ENCODE assay signal across 14 cellular contexts in the genomic region with DNA sequence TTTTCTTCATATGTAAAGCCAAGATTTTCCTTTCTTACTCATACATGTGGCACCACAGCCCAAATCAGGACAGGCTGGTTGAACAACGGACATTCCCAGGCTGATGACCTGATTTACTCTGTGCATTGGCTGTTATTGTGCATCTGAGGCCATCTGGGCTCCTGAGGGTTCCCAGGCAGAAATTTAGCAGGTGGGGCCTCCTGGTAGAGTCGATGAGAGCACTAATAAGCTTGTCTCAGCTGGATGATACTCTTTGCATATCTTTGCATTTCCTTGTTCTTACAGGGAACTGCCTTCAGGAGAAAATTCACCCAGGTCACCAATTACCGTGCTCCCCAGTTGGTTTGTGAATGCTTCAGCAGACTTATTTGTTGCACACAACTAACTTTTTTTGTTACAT.
DNase-seq lines count a peak whose midpoint lies in the region; ATAC-seq and TF ChIP-seq lines count a peak whose summit lies in the region.
"Had no signal": no experiment of that assay in that cellular context is flagged by ENCODE, and none has a peak within 500 bp of the region (broad histone marks: within the 10 kb centered on the region; RNA-seq: fewer than 3 reads in every experiment).

No MANE protein-coding gene starts in this region.

- intact Hi-C loops in activated T-helper 2 cell treated with anti-CD3 and anti-CD28 coated beads, Interferon-gamma antibody, Interleukin-2, Interleukin-4, amounts not matched to agents 10 μg/mL and 5 μg/mL and 100 μg/mL, durations not matched to agents 14 hours and 24 hours and 36 hours (cut with micrococcal nuclease), result no loop called here

- peaks cover 14% of the 10 kb centered on the region for H3K36me3 Mint-ChIP-seq in WTC11
- no peaks in the 10 kb centered on the region for H3K36me3 Mint-ChIP-seq in glutamatergic neuron (ENCODE audit: unreplicated experiment)
- no peaks in the 10 kb centered on the region for H3K36me3 Mint-ChIP-seq in activated T-helper 2 cell treated with anti-CD3 and anti-CD28 coated beads, Interferon-gamma antibody, Interleukin-2, Interleukin-4, amounts not matched to agents 10 μg/mL and 5 μg/mL and 100 μg/mL, durations not matched to agents 14 hours and 24 hours and 36 hours (ENCODE audit: low read depth)

- no peak for TF ChIP-seq CTCF in WTC11 (IDR thresholded peaks at IDR 0.05)
- no peak for TF ChIP-seq CTCF in glutamatergic neuron (IDR thresholded peaks at IDR 0.05; ENCODE audit: partially characterized antibody, unreplicated experiment)

- H3K4me3 Mint-ChIP-seq in WTC11 (no peak overlapping the region), glutamatergic neuron (ENCODE audit: unreplicated experiment) (peak overlapping the region; percentile 10)
- no peak overlapping the region for H3K4me3 Mint-ChIP-seq in activated T-helper 2 cell treated with anti-CD3 and anti-CD28 coated beads, Interferon-gamma antibody, Interleukin-2, Interleukin-4, amounts not matched to agents 10 μg/mL and 5 μg/mL and 100 μg/mL, durations not matched to agents 14 hours and 24 hours and 36 hours (ENCODE audit: low read depth)
- H3K4me3 Mint-ChIP-seq: CD4-positive, alpha-beta T cell; H9 had no signal

- H3K4me1 Mint-ChIP-seq in WTC11 (peaks cover 17% of the 10 kb centered on the region), glutamatergic neuron (ENCODE audit: low read depth, unreplicated experiment) (peaks cover 8% of the 10 kb centered on the region)
- H3K4me1 Mint-ChIP-seq in activated T-helper 2 cell treated with anti-CD3 and anti-CD28 coated beads, Interferon-gamma antibody, Interleukin-2, Interleukin-4, amounts not matched to agents 10 μg/mL and 5 μg/mL and 100 μg/mL, durations not matched to agents 14 hours and 24 hours and 36 hours (ENCODE audit: low read depth), result no peaks in the 10 kb centered on the region

- peaks cover 25% of the 10 kb centered on the region for H3K9me3 Mint-ChIP-seq in WTC11
- peaks cover 10% of the 10 kb centered on the region for H3K9me3 Mint-ChIP-seq in glutamatergic neuron (ENCODE audit: unreplicated experiment)
- peaks cover 34% of the 10 kb centered on the region for H3K9me3 Mint-ChIP-seq in activated T-helper 2 cell treated with anti-CD3 and anti-CD28 coated beads, Interferon-gamma antibody, Interleukin-2, Interleukin-4, amounts not matched to agents 10 μg/mL and 5 μg/mL and 100 μg/mL, durations not matched to agents 14 hours and 24 hours and 36 hours

- CTCF ChIA-PET in WTC11 (lab: Charles Lee), result no interaction called here

- H3K27ac Mint-ChIP-seq in WTC11 (0 out of 2 replicates have a peak overlapping the region, but pooled peaks have one; percentile 8), glutamatergic neuron (ENCODE audit: unreplicated experiment) (peak overlapping the region; percentile 56)
- no peak overlapping the region for H3K27ac Mint-ChIP-seq in activated T-helper 2 cell treated with anti-CD3 and anti-CD28 coated beads, Interferon-gamma antibody, Interleukin-2, Interleukin-4, amounts not matched to agents 10 μg/mL and 5 μg/mL and 100 μg/mL, durations not matched to agents 14 hours and 24 hours and 36 hours
- H3K27ac Mint-ChIP-seq: CD4-positive, alpha-beta T cell; H9 had no signal

- ATAC-seq in WTC11, result peak; percentile 85
- ATAC-seq in HG02642 (IDR thresholded peaks at IDR 0.05; ENCODE audit: poor library complexity, unreplicated experiment), result no peak
- ATAC-seq: A549 had no signal

- POLR2A ChIA-PET in WTC11 (lab: Charles Lee), result no interaction called here

- H3K27me3 Mint-ChIP-seq in WTC11 (ENCODE audit: low read depth) (no peaks in the 10 kb centered on the region), glutamatergic neuron (ENCODE audit: unreplicated experiment) (peaks cover 4% of the 10 kb centered on the region)
- H3K27me3 Mint-ChIP-seq in activated T-helper 2 cell treated with anti-CD3 and anti-CD28 coated beads, Interferon-gamma antibody, Interleukin-2, Interleukin-4, amounts not matched to agents 10 μg/mL and 5 μg/mL and 100 μg/mL, durations not matched to agents 14 hours and 24 hours and 36 hours (ENCODE audit: low read depth), result no peaks in the 10 kb centered on the region
- H3K27me3 Mint-ChIP-seq: CD4-positive, alpha-beta T cell had no signal

- DNase-seq in DMS 273 (lab: John Stamatoyannopoulos, UW; ENCODE audit: unreplicated experiment) (peak; percentile 21), DMS 273 treated with DMSO at 0.1 percent for 48 hours (lab: John Stamatoyannopoulos, UW) (no peak), WTC11 (ENCODE audit: low spot score) (no peak), glutamatergic neuron (peak; percentile 74)
- DNase-seq in activated CD4-positive, alpha-beta T cell treated with anti-CD3 and anti-CD28 coated beads for 4 hours, result no peak
- DNase-seq in activated T-helper 2 cell treated with anti-CD3 and anti-CD28 coated beads, Interferon-gamma antibody, Interleukin-2, Interleukin-4, amounts not matched to agents 10 μg/mL and 5 μg/mL and 100 μg/mL, durations not matched to agents 14 hours and 24 hours and 36 hours (ENCODE audit: low spot score), result no peak
- DNase-seq: AML-193; Caco-2; CD4-positive, alpha-beta T cell; DND-41; EL; H9 had no signal

TF ChIP-seq in WTC11, 78 proteins besides CTCF, POLR2A, EP300 and RAD21 (continues in another document):
- TF ChIP-seq, protein P1, sequence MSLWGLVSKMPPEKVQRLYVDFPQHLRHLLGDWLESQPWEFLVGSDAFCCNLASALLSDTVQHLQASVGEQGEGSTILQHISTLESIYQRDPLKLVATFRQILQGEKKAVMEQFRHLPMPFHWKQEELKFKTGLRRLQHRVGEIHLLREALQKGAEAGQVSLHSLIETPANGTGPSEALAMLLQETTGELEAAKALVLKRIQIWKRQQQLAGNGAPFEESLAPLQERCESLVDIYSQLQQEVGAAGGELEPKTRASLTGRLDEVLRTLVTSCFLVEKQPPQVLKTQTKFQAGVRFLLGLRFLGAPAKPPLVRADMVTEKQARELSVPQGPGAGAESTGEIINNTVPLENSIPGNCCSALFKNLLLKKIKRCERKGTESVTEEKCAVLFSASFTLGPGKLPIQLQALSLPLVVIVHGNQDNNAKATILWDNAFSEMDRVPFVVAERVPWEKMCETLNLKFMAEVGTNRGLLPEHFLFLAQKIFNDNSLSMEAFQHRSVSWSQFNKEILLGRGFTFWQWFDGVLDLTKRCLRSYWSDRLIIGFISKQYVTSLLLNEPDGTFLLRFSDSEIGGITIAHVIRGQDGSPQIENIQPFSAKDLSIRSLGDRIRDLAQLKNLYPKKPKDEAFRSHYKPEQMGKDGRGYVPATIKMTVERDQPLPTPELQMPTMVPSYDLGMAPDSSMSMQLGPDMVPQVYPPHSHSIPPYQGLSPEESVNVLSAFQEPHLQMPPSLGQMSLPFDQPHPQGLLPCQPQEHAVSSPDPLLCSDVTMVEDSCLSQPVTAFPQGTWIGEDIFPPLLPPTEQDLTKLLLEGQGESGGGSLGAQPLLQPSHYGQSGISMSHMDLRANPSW (CRISPR knock-in tag; conservative IDR thresholded peaks at IDR 0.05; ENCODE audit: low read depth), result no peak
- TF ChIP-seq, protein P2, sequence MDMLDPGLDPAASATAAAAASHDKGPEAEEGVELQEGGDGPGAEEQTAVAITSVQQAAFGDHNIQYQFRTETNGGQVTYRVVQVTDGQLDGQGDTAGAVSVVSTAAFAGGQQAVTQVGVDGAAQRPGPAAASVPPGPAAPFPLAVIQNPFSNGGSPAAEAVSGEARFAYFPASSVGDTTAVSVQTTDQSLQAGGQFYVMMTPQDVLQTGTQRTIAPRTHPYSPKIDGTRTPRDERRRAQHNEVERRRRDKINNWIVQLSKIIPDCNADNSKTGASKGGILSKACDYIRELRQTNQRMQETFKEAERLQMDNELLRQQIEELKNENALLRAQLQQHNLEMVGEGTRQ (CRISPR knock-in tag; IDR thresholded peaks at IDR 0.05), result no peak
- TF ChIP-seq, protein P3, sequence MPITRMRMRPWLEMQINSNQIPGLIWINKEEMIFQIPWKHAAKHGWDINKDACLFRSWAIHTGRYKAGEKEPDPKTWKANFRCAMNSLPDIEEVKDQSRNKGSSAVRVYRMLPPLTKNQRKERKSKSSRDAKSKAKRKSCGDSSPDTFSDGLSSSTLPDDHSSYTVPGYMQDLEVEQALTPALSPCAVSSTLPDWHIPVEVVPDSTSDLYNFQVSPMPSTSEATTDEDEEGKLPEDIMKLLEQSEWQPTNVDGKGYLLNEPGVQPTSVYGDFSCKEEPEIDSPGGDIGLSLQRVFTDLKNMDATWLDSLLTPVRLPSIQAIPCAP (CRISPR knock-in tag; IDR thresholded peaks at IDR 0.05), result no peak
- TF ChIP-seq, protein P4, sequence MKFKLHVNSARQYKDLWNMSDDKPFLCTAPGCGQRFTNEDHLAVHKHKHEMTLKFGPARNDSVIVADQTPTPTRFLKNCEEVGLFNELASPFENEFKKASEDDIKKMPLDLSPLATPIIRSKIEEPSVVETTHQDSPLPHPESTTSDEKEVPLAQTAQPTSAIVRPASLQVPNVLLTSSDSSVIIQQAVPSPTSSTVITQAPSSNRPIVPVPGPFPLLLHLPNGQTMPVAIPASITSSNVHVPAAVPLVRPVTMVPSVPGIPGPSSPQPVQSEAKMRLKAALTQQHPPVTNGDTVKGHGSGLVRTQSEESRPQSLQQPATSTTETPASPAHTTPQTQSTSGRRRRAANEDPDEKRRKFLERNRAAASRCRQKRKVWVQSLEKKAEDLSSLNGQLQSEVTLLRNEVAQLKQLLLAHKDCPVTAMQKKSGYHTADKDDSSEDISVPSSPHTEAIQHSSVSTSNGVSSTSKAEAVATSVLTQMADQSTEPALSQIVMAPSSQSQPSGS (CRISPR knock-in tag; IDR thresholded peaks at IDR 0.05; ENCODE audit: borderline replicate concordance, low read depth), result no peak
- TF ChIP-seq, protein P5, sequence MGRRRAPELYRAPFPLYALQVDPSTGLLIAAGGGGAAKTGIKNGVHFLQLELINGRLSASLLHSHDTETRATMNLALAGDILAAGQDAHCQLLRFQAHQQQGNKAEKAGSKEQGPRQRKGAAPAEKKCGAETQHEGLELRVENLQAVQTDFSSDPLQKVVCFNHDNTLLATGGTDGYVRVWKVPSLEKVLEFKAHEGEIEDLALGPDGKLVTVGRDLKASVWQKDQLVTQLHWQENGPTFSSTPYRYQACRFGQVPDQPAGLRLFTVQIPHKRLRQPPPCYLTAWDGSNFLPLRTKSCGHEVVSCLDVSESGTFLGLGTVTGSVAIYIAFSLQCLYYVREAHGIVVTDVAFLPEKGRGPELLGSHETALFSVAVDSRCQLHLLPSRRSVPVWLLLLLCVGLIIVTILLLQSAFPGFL (CRISPR knock-in tag; IDR thresholded peaks at IDR 0.05; ENCODE audit: borderline replicate concordance), result no peak
- TF ChIP-seq ESRRA (CRISPR knock-in tag; IDR thresholded peaks at IDR 0.05; ENCODE audit: borderline replicate concordance) (no peak), GTF2I (CRISPR knock-in tag; conservative IDR thresholded peaks at IDR 0.05) (no peak)

Comparison
In these comparisons a context has a peak if more than half of its experiments do, and no peak if none do; other contexts are left out.
1. DNase-seq: peak in DMS 273 (single experiment) and glutamatergic neuron (single experiment); none in DMS 273 treated with DMSO at 0.1 percent for 48 hours (single experiment), WTC11 (single experiment), activated CD4-positive, alpha-beta T cell treated with anti-CD3 and anti-CD28 coated beads for 4 hours (0 of 2) and activated T-helper 2 cell treated with anti-CD3 and anti-CD28 coated beads, Interferon-gamma antibody, Interleukin-2, Interleukin-4, amounts not matched to agents 10 μg/mL and 5 μg/mL and 100 μg/mL, durations not matched to agents 14 hours and 24 hours and 36 hours (single experiment).